Comparison of ENCODE assay signal across 8 cellular contexts in the genomic region with DNA sequence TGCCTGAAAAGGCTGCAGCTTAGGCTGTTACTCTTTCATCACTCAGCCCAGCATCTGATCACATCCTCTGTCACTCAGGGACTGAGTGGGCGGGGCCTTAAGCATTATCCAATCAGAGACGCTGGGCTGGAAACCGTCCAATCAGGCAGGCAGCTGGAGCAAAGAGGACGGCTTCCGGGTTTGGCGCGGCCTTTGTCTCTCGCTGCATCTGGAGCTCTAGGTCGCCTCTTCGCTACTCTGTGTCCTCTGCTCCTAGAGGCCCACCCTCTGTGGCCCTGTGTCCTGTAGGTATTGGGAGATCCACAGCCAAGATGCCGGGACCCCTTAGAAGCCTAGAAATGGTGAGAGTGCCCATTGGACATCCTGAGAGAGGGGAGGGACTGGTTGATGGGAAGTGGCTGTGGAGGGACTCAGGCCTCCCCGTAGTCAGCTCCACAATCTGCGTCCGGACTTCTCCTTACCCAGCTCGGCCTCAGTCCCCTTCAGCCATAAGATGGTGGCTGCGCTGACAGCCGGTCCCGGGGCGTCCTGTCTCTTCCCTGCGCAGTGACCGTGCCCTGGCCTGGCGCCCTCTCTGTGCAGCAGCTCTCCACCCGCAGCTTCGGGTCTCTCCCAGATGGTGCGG. TPM values are rescaled to one million over a fixed set of nuclear protein-coding genes. Genes with fewer than 3 reads are reported as not detected.
A peak's percentile ranks its signal among the peaks of the same experiment; 100 is the strongest.
DNase-seq lines count a peak whose midpoint lies in the region; ATAC-seq and TF ChIP-seq lines count a peak whose summit lies in the region.

Gene ZNF486 (plus strand): TSS at position 195 of the 625 bp plus-strand sequence. CDS start 117 bp downstream, at position 312.

- peak within 1 kb of the TSS; percentile 44 to 75 (median 47) for H3K4me3 ChIP-seq in liver (ENCODE audit: low read depth in 1 of 3, low read length in 3 of 3)

- H3K4me1 ChIP-seq in liver (ENCODE audit: control insufficient read depth in 4 of 4, insufficient read depth in 4 of 4, low read length in 3 of 4) = no peaks in the 10 kb centered on the region

- no peaks in the 10 kb centered on the region for H3K36me3 ChIP-seq in liver (ENCODE audit: control insufficient read depth in 4 of 4, insufficient read depth in 3 of 4, low read depth in 1 of 4, low read length in 3 of 4)

- no peak for TF ChIP-seq CTCF in liver (IDR thresholded peaks at IDR 0.05; ENCODE audit: low read depth, low read length, missing input control)

- peaks cover 0 to 1% (median 0%) of the 10 kb centered on the region in 4 donors for H3K27me3 ChIP-seq in liver (ENCODE audit: control insufficient read depth in 4 of 4, insufficient read depth in 4 of 4, low read length in 3 of 4)

- H3K9me3 ChIP-seq in liver (ENCODE audit: control insufficient read depth in 4 of 4, low read length in 3 of 4) = peaks cover 0 to 28% (median 3%) of the 10 kb centered on the region in 4 donors

- peak; percentile 90 for ATAC-seq in GM21825 (IDR thresholded peaks at IDR 0.05; ENCODE audit: unreplicated experiment)

- 3% methylated on average over 25 of the region's 25 CpGs for WGBS in liver

- peak within 1 kb of the TSS; percentile 10 to 59 for H3K9ac ChIP-seq in liver (ENCODE audit: low read depth in 1 of 2, low read length in 2 of 2)

- DNase-seq in DMS 273 (lab: John Stamatoyannopoulos, UW; ENCODE audit: unreplicated experiment) = peak; percentile 99
- DNase-seq in NCI-H1436 (lab: John Stamatoyannopoulos, UW) = peak; percentile 98
- peak; percentile 92 to 95 for DNase-seq in activated CD4-positive, alpha-beta T cell treated with anti-CD3 and anti-CD28 coated beads, Interleukin-2, amount 50 U/mL, for 48 hours
- peak; percentile 96 for DNase-seq in ecto neural progenitor cell (ENCODE audit: low spot score)
- DNase-seq in stimulated activated CD4-positive, alpha-beta T cell treated with anti-CD3 and anti-CD28 coated beads, Interleukin-2, amount 100 ng/mL, for 4 hours (ENCODE audit: low read depth) = peak; percentile 84
- DNase-seq in NCI-H1694 treated with DMSO at 0.1 percent for 48 hours (lab: John Stamatoyannopoulos, UW) = no peak

- TF ChIP-seq RAD21 in liver (IDR thresholded peaks at IDR 0.05) = peak in 1 of 2 donors; percentile 10

- H3K27ac ChIP-seq in liver (ENCODE audit: low read depth in 1 of 2, low read length in 2 of 2) = peak within 1 kb of the TSS; percentile 49 to 79

TF ChIP-seq in liver, 16 proteins besides CTCF, POLR2A, EP300 and RAD21:
- TF ChIP-seq FOXA2 (IDR thresholded peaks at IDR 0.05) (no peak), SP1 (IDR thresholded peaks at IDR 0.05) (peak; percentile 64), FOXA1 (IDR thresholded peaks at IDR 0.05) (no peak), TAF1 (conservative IDR thresholded peaks at IDR 0.05) (peak; percentile 38), ZBTB33 (IDR thresholded peaks at IDR 0.05) (no peak)

RNA-seq across cellular contexts. Expression of gene ZNF486, which starts in this region (rescaled TPM):
- total RNA-seq in liver = 1 to 10 TPM in 1 of 2 donors, under 1 TPM in 1; 0.75 to 2.8 TPM
- polyA plus RNA-seq in liver = under 1 TPM; 0.31 to 0.38 TPM
